8 cellular contexts compared by ENCODE assay signal in genomic region chr17:40113961-40114272, GRCh38. TPM values are rescaled to one million over a fixed set of nuclear protein-coding genes. Genes with fewer than 3 reads are reported as not detected.
DNase-seq lines count a peak whose midpoint lies in the region; FAIRE-seq and TF ChIP-seq lines count a peak whose summit lies in the region.

No MANE protein-coding gene starts in this region.

- H3K4me3 ChIP-seq in HUES6 (ENCODE audit: low read depth, low read length), result peak overlapping the region; percentile 38
- peak overlapping the region; percentile 61 to 68 for H3K4me3 ChIP-seq in muscle layer of duodenum (ENCODE audit: low read depth in 1 of 2, low read length in 2 of 2)

- peaks cover 36% of the 10 kb centered on the region for H3K4me1 Mint-ChIP-seq in MCF 10A (ENCODE audit: insufficient read depth, unreplicated experiment)

- peak overlapping the region; percentile 78 for H3K27ac Mint-ChIP-seq in MCF 10A (ENCODE audit: low read depth, unreplicated experiment)

- H3K36me3 Mint-ChIP-seq in MCF 10A (ENCODE audit: insufficient read depth, unreplicated experiment), result peaks cover 5% of the 10 kb centered on the region

- no TSS peak for BruUV-seq in MCF 10A (replicated peaks; lab: Mats Ljungman, UMichigan)

- peak overlapping the region; percentile 74 for H3K4me3 Mint-ChIP-seq in MCF 10A (ENCODE audit: unreplicated experiment)

- no peaks in the 10 kb centered on the region for H3K27me3 Mint-ChIP-seq in MCF 10A (ENCODE audit: insufficient read depth, unreplicated experiment)

- intact Hi-C loops in MCF 10A (cut with micrococcal nuclease), result loop anchor here (1.0 to 5.0 kb wide), 4 partner anchors 51 to 176 kb away; no protein-coding TSS in a partner anchor

- H3K27ac ChIP-seq in 22Rv1, result peak overlapping the region; percentile 89
- peak overlapping the region; percentile 60 for H3K27ac ChIP-seq in HUES6 (ENCODE audit: low read depth, low read length)
- H3K27ac ChIP-seq in muscle layer of duodenum (ENCODE audit: low read length), result peak overlapping the region; percentile 37

- POLR2A ChIA-PET in MCF 10A (lab: Yijun Ruan, JAX), result interaction anchor here (1.1 to 9.5 kb wide), 24 partner anchors 11 to 177 kb away, joined by 3 to 340 read pairs (median 12); partner anchors contain the start of genes CASC3, CSF3, MED24 and MSL1

- no peaks in the 10 kb centered on the region for H3K9me3 Mint-ChIP-seq in MCF 10A (ENCODE audit: unreplicated experiment)

- TF ChIP-seq POLR2A in GM12891 (IDR thresholded peaks at IDR 0.05; ENCODE audit: low read depth, low read length), result no peak

- DNase-seq in MCF 10A (ENCODE audit: unreplicated experiment) (no peak), NCI-H1417 treated with DMSO at 0.1 percent for 48 hours (lab: John Stamatoyannopoulos, UW) (no peak), GM12891 (ENCODE audit: insufficient read length, low spot score) (no peak), D721Med (ENCODE audit: insufficient read length, low spot score) (no peak), mucosa of gallbladder (ENCODE audit: low spot score) (no peak)

- H3K4me1 ChIP-seq in HUES6 (ENCODE audit: control insufficient read depth, insufficient read depth, low read length) (peaks cover 56% of the 10 kb centered on the region), muscle layer of duodenum (ENCODE audit: control insufficient read depth in 1 of 2, insufficient read depth in 2 of 2, low read length in 2 of 2) (peaks cover 38 to 48% of the 10 kb centered on the region in 2 donors)

- no peak for TF ChIP-seq CTCF in 22Rv1 (IDR thresholded peaks at IDR 0.05)
- TF ChIP-seq CTCF in MCF 10A (IDR thresholded peaks at IDR 0.05; ENCODE audit: unreplicated experiment), result no peak
- TF ChIP-seq CTCF in D721Med (IDR thresholded peaks at IDR 0.05; ENCODE audit: insufficient read depth, missing control alignments), result no peak

- H3K36me3 ChIP-seq in HUES6 (ENCODE audit: control insufficient read depth, insufficient read depth, low read length) (no peaks in the 10 kb centered on the region), muscle layer of duodenum (ENCODE audit: control insufficient read depth in 1 of 2, insufficient read depth in 2 of 2, low read length in 2 of 2) (peaks cover 0 to 6% of the 10 kb centered on the region in 2 donors)

- CTCF ChIA-PET in MCF 10A (lab: Yijun Ruan, JAX), result interaction anchor here (0.5 to 6.5 kb wide), 32 partner anchors 9 to 1081 kb away, joined by 3 to 86 read pairs (median 9); partner anchors contain the start of genes CASC3, CSF3, MED24 and MSL1

- no peak for FAIRE-seq in GM12891 (lab: Jason Lieb, UNC)
- FAIRE-seq in D721Med (lab: Jason Lieb, UNC), result no peak

- peak overlapping the region; percentile 80 for H3K9ac ChIP-seq in HUES6 (ENCODE audit: low read length)

- H3K9me3 ChIP-seq in HUES6 (ENCODE audit: control insufficient read depth, insufficient read depth, low read depth, low read length), result no peaks in the 10 kb centered on the region
- no peaks in the 10 kb centered on the region for H3K9me3 ChIP-seq in muscle layer of duodenum (ENCODE audit: control insufficient read depth in 1 of 2, low read length in 2 of 2)

- H3K27me3 ChIP-seq in HUES6 (ENCODE audit: control insufficient read depth, insufficient read depth, low read length) (no peaks in the 10 kb centered on the region), muscle layer of duodenum (ENCODE audit: low read depth, low read length) (no peaks in the 10 kb centered on the region)

TF ChIP-seq in GM12891, 5 proteins besides CTCF, POLR2A, EP300 and RAD21:
- no peak for TF ChIP-seq POLR2AphosphoS5 (IDR thresholded peaks at IDR 0.05; ENCODE audit: low read depth, low read length)
- TF ChIP-seq PAX5 (IDR thresholded peaks at IDR 0.05; ENCODE audit: insufficient read depth, low read length, severe bottlenecking), result no peak
- TF ChIP-seq TAF1 (IDR thresholded peaks at IDR 0.05; ENCODE audit: low read depth, low read length), result no peak
- no peak for TF ChIP-seq SPI1 (IDR thresholded peaks at IDR 0.05; ENCODE audit: low read depth, low read length)
- TF ChIP-seq POU2F2 (IDR thresholded peaks at IDR 0.05; ENCODE audit: low read depth, low read length), result no peak
TF ChIP-seq in GM12891: peak in this region for 0.

RNA-seq across cellular contexts. Expression of gene MSL1, which starts 7.9 kb away (rescaled TPM):
- 59.8 and 62.2 TPM in 2 replicates for total RNA-seq in MCF 10A (2022)
- polyA plus RNA-seq in GM12891 (2012; ENCODE audit: low read depth, missing spikeins), result 42.1 TPM
- 90.9 TPM for total RNA-seq in mucosa of gallbladder

RNA-seq across cellular contexts. Expression of gene NR1D1, which starts 13.5 kb away (rescaled TPM):
- total RNA-seq in MCF 10A (2022) (7.5 and 8.8 TPM in 2 replicates), mucosa of gallbladder (34.7 TPM)
- polyA plus RNA-seq in GM12891 (2012; ENCODE audit: low read depth, missing spikeins), result 1.6 TPM

RNA-seq across cellular contexts. Expression of gene CASC3, which starts 26.4 kb away (rescaled TPM):
- total RNA-seq in MCF 10A (2022), result 73.5 and 78.3 TPM in 2 replicates
- 34.8 TPM for polyA plus RNA-seq in GM12891 (2012; ENCODE audit: low read depth, missing spikeins)
- total RNA-seq in mucosa of gallbladder, result 78.5 TPM

RNA-seq across cellular contexts. Expression of gene THRA, which starts 51.2 kb away (rescaled TPM):
- total RNA-seq in MCF 10A (2022) (5.5 and 6.4 TPM in 2 replicates), mucosa of gallbladder (78.7 TPM)
- polyA plus RNA-seq in GM12891 (2012; ENCODE audit: low read depth, missing spikeins), result 1.9 TPM

RNA-seq across cellular contexts. Expression of gene MED24, which starts 59.7 kb away (rescaled TPM):
- total RNA-seq in MCF 10A (2022) (66.6 and 88.5 TPM in 2 replicates), mucosa of gallbladder (74.2 TPM)
- 41.6 TPM for polyA plus RNA-seq in GM12891 (2012; ENCODE audit: low read depth, missing spikeins)

Comparison
In these comparisons a context has a peak if more than half of its experiments do, and no peak if none do; other contexts are left out.
1. H3K27ac ChIP-seq: peak in every context shown above with its lines; median percentile 89 in 22Rv1; 60 in HUES6; 37 in muscle layer of duodenum.